ENCODE assay signal across 13 cellular contexts in the genomic region with DNA sequence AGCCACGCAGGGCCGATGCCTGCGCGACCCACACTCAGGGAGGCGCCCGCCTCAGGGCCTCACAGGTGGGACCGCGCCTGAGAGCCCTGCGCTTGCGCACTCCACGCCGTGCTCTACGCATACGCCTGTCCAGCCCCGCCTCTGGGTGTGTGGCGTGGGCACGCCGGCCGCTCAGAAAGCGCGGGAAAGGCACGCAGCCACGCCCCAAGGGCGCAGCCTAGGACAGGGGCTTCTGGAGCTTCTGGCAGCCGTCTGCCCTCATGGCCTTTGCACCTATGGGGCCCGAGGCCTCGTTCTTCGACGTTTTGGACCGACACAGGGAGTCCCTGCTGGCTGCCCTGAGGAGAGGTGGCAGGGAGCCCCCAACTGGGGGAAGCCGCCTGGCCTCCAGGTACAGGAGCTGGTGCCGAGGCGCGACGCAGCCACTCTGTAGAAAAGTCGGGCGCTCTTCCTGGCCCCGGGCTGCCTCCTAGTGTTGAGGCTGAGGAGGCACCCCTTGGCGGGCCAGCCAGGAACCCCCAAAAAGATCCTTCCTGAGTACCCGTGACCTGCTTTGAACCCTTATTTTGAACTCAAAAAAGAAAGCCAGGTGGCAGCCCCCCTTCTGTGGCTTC. TPM values are rescaled to one million over a fixed set of nuclear protein-coding genes. Genes with fewer than 3 reads are reported as not detected.
DNase-seq lines count a peak whose midpoint lies in the region; ATAC-seq and TF ChIP-seq lines count a peak whose summit lies in the region.
"Had no signal": no experiment of that assay in that cellular context is flagged by ENCODE, and none has a peak within 500 bp of the region (broad histone marks: within the 10 kb centered on the region; RNA-seq: fewer than 3 reads in every experiment).

Gene SPO11, plus strand, starts transcription at position 196 of the 614 bp plus-strand sequence. Its CDS starts 65 bp downstream, at position 261.

- ATAC-seq in stimulated activated naive CD8-positive, alpha-beta T cell treated with anti-CD3 and anti-CD28 coated beads, Interleukin-15, amount 100 ng/mL, for 72 hours = peak; percentile 26
- ATAC-seq in stimulated activated naive CD8-positive, alpha-beta T cell treated with anti-CD3 and anti-CD28 coated beads, Interleukin-15, Interleukin-2, amounts not matched to agents 100 U/mL and 50 U/mL, for 24 hours = no peak
- no peak for ATAC-seq in body of pancreas
- ATAC-seq in GM18868 (IDR thresholded peaks at IDR 0.05; ENCODE audit: unreplicated experiment) = no peak
- ATAC-seq: T-cell had no signal

- no peaks in the 10 kb centered on the region for H3K36me3 Mint-ChIP-seq in CD14-positive monocyte
- H3K36me3 Mint-ChIP-seq: natural killer cell, T-cell had no signal

- H3K27me3 ChIP-seq in body of pancreas = peaks cover 0 to 2% of the 10 kb centered on the region in 2 donors

- intact Hi-C loops in body of pancreas (cut with DNase I) = no loop called here
- intact Hi-C loops in CD14-positive monocyte (cut with micrococcal nuclease) = no loop called here

- DNase-seq in stimulated activated naive CD8-positive, alpha-beta T cell treated with anti-CD3 and anti-CD28 coated beads, Interleukin-15, amount 100 ng/mL, for 72 hours = no peak
- DNase-seq in stimulated activated naive CD8-positive, alpha-beta T cell treated with anti-CD3 and anti-CD28 coated beads, Interleukin-15, Interleukin-2, amounts not matched to agents 100 U/mL and 50 U/mL, for 24 hours = no peak
- DNase-seq in body of pancreas (peak in 1 of 4 donors; percentile 36), left kidney (ENCODE audit: low read depth, low spot score) (peak; percentile 61), CD14-positive monocyte (ENCODE audit: low spot score) (no peak), NCI-H524 treated with DMSO at 0.1 percent for 48 hours (lab: John Stamatoyannopoulos, UW) (no peak), coronary artery (ENCODE audit: low spot score) (no peak)
- DNase-seq: MV-4-11; natural killer cell; stimulated activated naive CD4-positive, alpha-beta T cell; T-cell had no signal

- no peak within 1 kb of the TSS for H3K4me3 ChIP-seq in body of pancreas
- H3K4me3 ChIP-seq in coronary artery = no peak within 1 kb of the TSS

- H3K27ac Mint-ChIP-seq in stimulated activated naive CD8-positive, alpha-beta T cell treated with anti-CD3 and anti-CD28 coated beads, Interleukin-15, amount 100 ng/mL, for 72 hours = no peak within 1 kb of the TSS
- no peak within 1 kb of the TSS for H3K27ac Mint-ChIP-seq in CD14-positive monocyte
- H3K27ac Mint-ChIP-seq: natural killer cell, T-cell had no signal

- H3K4me1 ChIP-seq in body of pancreas = no peaks in the 10 kb centered on the region

- no peak for TF ChIP-seq POLR2A in body of pancreas (IDR thresholded peaks at IDR 0.05)

- no peaks in the 10 kb centered on the region for H3K36me3 ChIP-seq in body of pancreas (replicated peaks in 1 of 2; ENCODE audit: insufficient read depth in 1 of 2, low read depth in 2 of 2)

- no peaks in the 10 kb centered on the region for H3K9me3 Mint-ChIP-seq in stimulated activated naive CD8-positive, alpha-beta T cell treated with anti-CD3 and anti-CD28 coated beads, Interleukin-15, amount 100 ng/mL, for 72 hours
- peaks cover 0 to 5% (median 0%) of the 10 kb centered on the region in 7 donors for H3K9me3 Mint-ChIP-seq in CD14-positive monocyte
- H3K9me3 Mint-ChIP-seq: natural killer cell had no signal

- no peak within 1 kb of the TSS for H3K4me3 Mint-ChIP-seq in stimulated activated naive CD8-positive, alpha-beta T cell treated with anti-CD3 and anti-CD28 coated beads, Interleukin-15, amount 100 ng/mL, for 72 hours
- H3K4me3 Mint-ChIP-seq in CD14-positive monocyte = peak within 1 kb of the TSS in 1 of 2 donors; percentile 74
- H3K4me3 Mint-ChIP-seq: natural killer cell, T-cell had no signal

- WGBS in body of pancreas, 2 donors = 20 to 60% methylated on average over 1 to 40 of the region's 40 CpGs

- no peaks in the 10 kb centered on the region for H3K9me3 ChIP-seq in body of pancreas

- no peaks in the 10 kb centered on the region for H3K4me1 Mint-ChIP-seq in stimulated activated naive CD8-positive, alpha-beta T cell treated with anti-CD3 and anti-CD28 coated beads, Interleukin-15, amount 100 ng/mL, for 72 hours
- H3K4me1 Mint-ChIP-seq in CD14-positive monocyte = peaks cover 2% of the 10 kb centered on the region
- H3K4me1 Mint-ChIP-seq: T-cell had no signal

- TF ChIP-seq CTCF in body of pancreas (IDR thresholded peaks at IDR 0.05) (peak in 4 of 7 experiments; percentile 16 to 41 (median 24)), CD14-positive monocyte (IDR thresholded peaks at IDR 0.05) (no peak), coronary artery (IDR thresholded peaks at IDR 0.05) (no peak)

- H3K27ac ChIP-seq in body of pancreas = no peak within 1 kb of the TSS
- no peak within 1 kb of the TSS for H3K27ac ChIP-seq in coronary artery
- H3K27ac ChIP-seq: epithelial cell of prostate had no signal

- H3K27me3 Mint-ChIP-seq in stimulated activated naive CD8-positive, alpha-beta T cell treated with anti-CD3 and anti-CD28 coated beads, Interleukin-15, amount 100 ng/mL, for 72 hours = peaks cover 48% of the 10 kb centered on the region
- peaks cover 35 to 63% (median 35%) of the 10 kb centered on the region in 3 donors for H3K27me3 Mint-ChIP-seq in CD14-positive monocyte (ENCODE audit: low read depth in 3 of 3)

RNA-seq across cellular contexts. Expression of gene SPO11, which starts in this region (rescaled TPM):
- not detected for total RNA-seq in body of pancreas
- not detected for polyA plus RNA-seq in CD14-positive monocyte
- total RNA-seq: natural killer cell, T-cell had no signal

Comparison
In these comparisons a context has a peak if more than half of its experiments do, and no peak if none do; other contexts are left out.
1. CTCF ChIP-seq: peak in body of pancreas (4 of 7); none in CD14-positive monocyte (single experiment) and coronary artery (single experiment).